27 cellular contexts compared by ENCODE assay signal in genomic region chr16:21081329-21081728, GRCh38.
"Had no signal": no experiment of that assay in that cellular context is flagged by ENCODE, and none has a peak within 500 bp of the region (broad histone marks: within the 10 kb centered on the region; RNA-seq: fewer than 3 reads in every experiment).

No MANE protein-coding gene starts in this region.

- H3K27ac ChIP-seq: heart right ventricle, left ventricle myocardium inferior, sigmoid colon, spleen, suprapubic skin, thoracic aorta, tibial artery, upper lobe of right lung had no signal

- H3K27ac Mint-ChIP-seq: memory B cell; naive thymus-derived CD4-positive, alpha-beta T cell; natural killer cell treated with Interleukin-12 subunit alpha and Interleukin-12 subunit beta and Interleukin-15 and Interleukin-18, amount 100 ng/mL, for 72 hours; progenitor cell of endocrine pancreas; stimulated activated effector memory CD8-positive, alpha-beta T cell treated with anti-CD3 and anti-CD28 coated beads, Interleukin-12 subunit alpha, Interleukin-12 subunit beta, amount 100 ng/mL, for 72 hours; stimulated activated naive CD8-positive, alpha-beta T cell treated with anti-CD3 and anti-CD28 coated beads, Interleukin-15, Interleukin-2, amounts not matched to agents 100 ng/mL and 50 ng/mL, for 24 hours had no signal

- DNase-seq: heart right ventricle; hippocampal formation; kidney; left colon; left ventricle myocardium inferior; midbrain; mucosa of descending colon; naive thymus-derived CD4-positive, alpha-beta T cell; nucleus accumbens; retina; right cardiac atrium; sigmoid colon; small intestine; spleen; stimulated activated CD4-positive, alpha-beta T cell treated with anti-CD3 and anti-CD28 coated beads, Interleukin-4, amount 100 ng/mL, for 24 hours; stimulated activated naive CD4-positive, alpha-beta T cell; tibial artery; trophoblast cell; upper lobe of right lung had no signal

- H3K4me3 ChIP-seq: heart right ventricle, left ventricle myocardium inferior, lung, mucosa of descending colon, sigmoid colon, spleen, suprapubic skin, thoracic aorta, tibial artery, upper lobe of right lung had no signal

- H3K36me3 Mint-ChIP-seq: memory B cell; naive thymus-derived CD4-positive, alpha-beta T cell; natural killer cell treated with Interleukin-12 subunit alpha and Interleukin-12 subunit beta and Interleukin-15 and Interleukin-18, amount 100 ng/mL, for 72 hours; stimulated activated effector memory CD8-positive, alpha-beta T cell treated with anti-CD3 and anti-CD28 coated beads, Interleukin-12 subunit alpha, Interleukin-12 subunit beta, amount 100 ng/mL, for 72 hours had no signal

- H3K4me3 Mint-ChIP-seq: memory B cell; naive thymus-derived CD4-positive, alpha-beta T cell; natural killer cell treated with Interleukin-12 subunit alpha and Interleukin-12 subunit beta and Interleukin-15 and Interleukin-18, amount 100 ng/mL, for 72 hours; stimulated activated effector memory CD8-positive, alpha-beta T cell treated with anti-CD3 and anti-CD28 coated beads, Interleukin-12 subunit alpha, Interleukin-12 subunit beta, amount 100 ng/mL, for 72 hours; stimulated activated naive CD8-positive, alpha-beta T cell treated with anti-CD3 and anti-CD28 coated beads, Interleukin-15, Interleukin-2, amounts not matched to agents 100 ng/mL and 50 ng/mL, for 24 hours had no signal

- H3K27me3 Mint-ChIP-seq: memory B cell; naive thymus-derived CD4-positive, alpha-beta T cell; natural killer cell treated with Interleukin-12 subunit alpha and Interleukin-12 subunit beta and Interleukin-15 and Interleukin-18, amount 100 ng/mL, for 72 hours; progenitor cell of endocrine pancreas; stimulated activated naive CD8-positive, alpha-beta T cell treated with anti-CD3 and anti-CD28 coated beads, Interleukin-15, Interleukin-2, amounts not matched to agents 100 ng/mL and 50 ng/mL, for 24 hours had no signal

- H3K36me3 ChIP-seq: heart right ventricle, left ventricle myocardium inferior, sigmoid colon, spleen, suprapubic skin, thoracic aorta, tibial artery, upper lobe of right lung had no signal

- H3K27me3 ChIP-seq: heart right ventricle, sigmoid colon, spleen, suprapubic skin, tibial artery, upper lobe of right lung had no signal

- H3K9me3 ChIP-seq: heart right ventricle, left ventricle myocardium inferior, mucosa of descending colon, sigmoid colon, spleen, suprapubic skin, thoracic aorta, tibial artery, upper lobe of right lung had no signal

- H3K4me1 ChIP-seq: left ventricle myocardium inferior, suprapubic skin, tibial artery, upper lobe of right lung had no signal

- H3K4me1 Mint-ChIP-seq: memory B cell; stimulated activated effector memory CD8-positive, alpha-beta T cell treated with anti-CD3 and anti-CD28 coated beads, Interleukin-12 subunit alpha, Interleukin-12 subunit beta, amount 100 ng/mL, for 72 hours had no signal

- H3K9me3 Mint-ChIP-seq: memory B cell; naive thymus-derived CD4-positive, alpha-beta T cell; natural killer cell treated with Interleukin-12 subunit alpha and Interleukin-12 subunit beta and Interleukin-15 and Interleukin-18, amount 100 ng/mL, for 72 hours; stimulated activated effector memory CD8-positive, alpha-beta T cell treated with anti-CD3 and anti-CD28 coated beads, Interleukin-12 subunit alpha, Interleukin-12 subunit beta, amount 100 ng/mL, for 72 hours; stimulated activated naive CD8-positive, alpha-beta T cell treated with anti-CD3 and anti-CD28 coated beads, Interleukin-15, Interleukin-2, amounts not matched to agents 100 ng/mL and 50 ng/mL, for 24 hours had no signal

- ATAC-seq: heart right ventricle; left colon; mucosa of descending colon; naive thymus-derived CD4-positive, alpha-beta T cell; natural killer cell treated with Interleukin-12 subunit alpha and Interleukin-12 subunit beta and Interleukin-15 and Interleukin-18, amount 100 ng/mL, for 72 hours; right cardiac atrium; stimulated activated effector memory CD8-positive, alpha-beta T cell treated with anti-CD3 and anti-CD28 coated beads, Interleukin-12 subunit alpha, Interleukin-12 subunit beta, amount 100 ng/mL, for 72 hours; upper lobe of right lung had no signal
